Comparison of ENCODE assay signal across 15 cellular contexts in genomic region chr5:57422993-57423392, GRCh38. TPM values are rescaled to one million over a fixed set of nuclear protein-coding genes. Genes with fewer than 3 reads are reported as not detected.
DNase-seq lines count a peak whose midpoint lies in the region; ATAC-seq, FAIRE-seq and TF ChIP-seq lines count a peak whose summit lies in the region.
"Had no signal": no experiment of that assay in that cellular context is flagged by ENCODE, and none has a peak within 500 bp of the region (broad histone marks: within the 10 kb centered on the region; RNA-seq: fewer than 3 reads in every experiment).

No MANE protein-coding gene starts in this region.

- H3K27ac ChIP-seq in mesenchymal stem cell (ENCODE audit: low read length, poor library complexity, severe bottlenecking), result no peak overlapping the region
- H3K27ac ChIP-seq in body of pancreas, result no peak overlapping the region
- no peak overlapping the region for H3K27ac ChIP-seq in CD8-positive, alpha-beta T cell (ENCODE audit: low read depth, low read length)
- H3K27ac ChIP-seq: BLaER1 had no signal

- H3K14ac ChIP-seq in mesenchymal stem cell (ENCODE audit: low read length in 2 of 2), result peak overlapping the region in 1 of 2 experiments; percentile 57

- H2AFZ ChIP-seq in mesenchymal stem cell (ENCODE audit: low read depth, low read length), result no peak overlapping the region

- H3K4me3 ChIP-seq in mesenchymal stem cell (ENCODE audit: insufficient read depth in 1 of 2, low read depth in 1 of 2, low read length in 2 of 2) (no peak overlapping the region), body of pancreas (no peak overlapping the region)
- no peak overlapping the region for H3K4me3 ChIP-seq in CD8-positive, alpha-beta T cell (ENCODE audit: low read depth, low read length)
- H3K4me3 ChIP-seq: BLaER1, GM23338 had no signal

- no peak for TF ChIP-seq CTCF in body of pancreas (IDR thresholded peaks at IDR 0.05)
- TF ChIP-seq CTCF in CD8-positive, alpha-beta T cell (IDR thresholded peaks at IDR 0.05), result no peak

- ATAC-seq in Right ventricle myocardium inferior, result peak; percentile 87
- peak; percentile 65 to 84 for ATAC-seq in left cardiac atrium
- no peak for ATAC-seq in body of pancreas
- no peak for ATAC-seq in CD8-positive, alpha-beta T cell
- ATAC-seq: GM23338 had no signal

- CTCF ChIA-PET in CD8-positive, alpha-beta T cell (lab: Charles Lee), result no interaction called here

- no peak overlapping the region for H3K4me2 ChIP-seq in mesenchymal stem cell (ENCODE audit: low read length, poor library complexity, severe bottlenecking)
- H3K4me2 ChIP-seq: BLaER1, GM23338 had no signal

- peak overlapping the region; percentile 27 to 83 for H3K18ac ChIP-seq in mesenchymal stem cell (ENCODE audit: low read depth in 1 of 2, low read length in 2 of 2)

- no peak overlapping the region for H4K8ac ChIP-seq in mesenchymal stem cell (ENCODE audit: low read length)

- H3K9me3 ChIP-seq in mesenchymal stem cell (ENCODE audit: control insufficient read depth, low read length), result no peaks in the 10 kb centered on the region
- H3K9me3 ChIP-seq in body of pancreas, result no peaks in the 10 kb centered on the region
- H3K9me3 ChIP-seq in CD8-positive, alpha-beta T cell (ENCODE audit: low read length), result no peaks in the 10 kb centered on the region

- no peak overlapping the region for H2BK5ac ChIP-seq in mesenchymal stem cell (ENCODE audit: low read depth, low read length, poor library complexity, severe bottlenecking)

- no peaks in the 10 kb centered on the region for H3K79me1 ChIP-seq in mesenchymal stem cell (replicated peaks; ENCODE audit: low read length, poor library complexity, severe bottlenecking)

- H3K27me3 ChIP-seq in mesenchymal stem cell (ENCODE audit: control insufficient read depth in 1 of 2, insufficient read depth in 1 of 2, low read length in 2 of 2) (peaks cover 0 to 6% of the 10 kb centered on the region in 2 experiments), body of pancreas (no peaks in the 10 kb centered on the region)
- H3K27me3 ChIP-seq in CD8-positive, alpha-beta T cell (ENCODE audit: insufficient read depth, low read length), result no peaks in the 10 kb centered on the region
- H3K27me3 ChIP-seq: BLaER1 had no signal

- FAIRE-seq in urothelium cell line (lab: Jason Lieb, UNC), result peak; percentile 58

- H2BK12ac ChIP-seq in mesenchymal stem cell (ENCODE audit: low read length in 2 of 2), result peak overlapping the region; percentile 18 to 83

- 97% methylated on average over 17 of the region's 17 CpGs for WGBS in mesenchymal stem cell
- WGBS in body of pancreas, 2 donors, result 94 to 95% methylated on average over 10 to 17 of the region's 17 CpGs

- H3K23ac ChIP-seq in mesenchymal stem cell (ENCODE audit: low read length in 2 of 2), result peak overlapping the region in 1 of 2 experiments; percentile 64

- no peak overlapping the region for H2BK15ac ChIP-seq in mesenchymal stem cell (ENCODE audit: low read depth, poor library complexity, severe bottlenecking)

- no peaks in the 10 kb centered on the region for H3K4me1 ChIP-seq in mesenchymal stem cell (ENCODE audit: control insufficient read depth, insufficient read depth, low read depth, low read length)
- H3K4me1 ChIP-seq in body of pancreas, result no peaks in the 10 kb centered on the region
- no peaks in the 10 kb centered on the region for H3K4me1 ChIP-seq in CD8-positive, alpha-beta T cell (ENCODE audit: insufficient read depth, low read length)
- H3K4me1 ChIP-seq: BLaER1 had no signal

- no peaks in the 10 kb centered on the region for H3K4me1 Mint-ChIP-seq in CD8-positive, alpha-beta T cell (ENCODE audit: low read depth)
- H3K4me1 Mint-ChIP-seq: GM23338 had no signal

- H2AK5ac ChIP-seq in mesenchymal stem cell (ENCODE audit: low read length, severe bottlenecking), result no peak overlapping the region

- DNase-seq in Right ventricle myocardium inferior (ENCODE audit: missing footprints) (peak; percentile 78), cardiac septum (ENCODE audit: low spot score) (no peak), left cardiac atrium (peak; percentile 41), mesenchymal stem cell (no peak), urothelium cell line (ENCODE audit: low spot score) (no peak), body of pancreas (no peak), NCI-H1092 (lab: John Stamatoyannopoulos, UW) (no peak)
- no peak for DNase-seq in CD8-positive, alpha-beta T cell
- DNase-seq: 8988T, AML-193, Calu3, DMS 273 treated with DMSO at 0.1 percent for 48 hours, H7 had no signal

- H3K9me3 Mint-ChIP-seq in CD8-positive, alpha-beta T cell, result no peaks in the 10 kb centered on the region
- H3K9me3 Mint-ChIP-seq: GM23338 had no signal

- no peak overlapping the region for H3K9ac ChIP-seq in mesenchymal stem cell (ENCODE audit: low read length)
- H3K9ac ChIP-seq: BLaER1 had no signal

- H3K36me3 ChIP-seq in mesenchymal stem cell (ENCODE audit: control insufficient read depth in 1 of 2, insufficient read depth in 2 of 2, low read depth in 1 of 2, low read length in 2 of 2) (no peaks in the 10 kb centered on the region), body of pancreas (replicated peaks in 1 of 2; ENCODE audit: insufficient read depth in 1 of 2, low read depth in 2 of 2) (no peaks in the 10 kb centered on the region)
- no peaks in the 10 kb centered on the region for H3K36me3 ChIP-seq in CD8-positive, alpha-beta T cell (ENCODE audit: insufficient read depth, low read length)
- H3K36me3 ChIP-seq: BLaER1 had no signal

- intact Hi-C loops in Right ventricle myocardium inferior (cut with DNase I) (no loop called here), cardiac septum (cut with DNase I) (no loop called here), left cardiac atrium (cut with DNase I) (no loop called here), body of pancreas (cut with DNase I) (no loop called here)
- intact Hi-C loops in CD8-positive, alpha-beta T cell (cut with DNase I, micrococcal nuclease), result no loop called here

- no peak for TF ChIP-seq POLR2A in body of pancreas (IDR thresholded peaks at IDR 0.05)

- H3K4ac ChIP-seq in mesenchymal stem cell (ENCODE audit: low read depth in 1 of 2, low read length in 2 of 2), result no peak overlapping the region

- H2BK120ac ChIP-seq in mesenchymal stem cell (ENCODE audit: low read depth, low read length), result no peak overlapping the region

- POLR2A ChIA-PET in CD8-positive, alpha-beta T cell (lab: Charles Lee), result no interaction called here

- no peaks in the 10 kb centered on the region for H3K36me3 Mint-ChIP-seq in CD8-positive, alpha-beta T cell

- H3K27me3 Mint-ChIP-seq in CD8-positive, alpha-beta T cell (ENCODE audit: low read depth), result no peaks in the 10 kb centered on the region

- H3K4me3 Mint-ChIP-seq in CD8-positive, alpha-beta T cell, result no peak overlapping the region
- H3K4me3 Mint-ChIP-seq: GM23338 had no signal

- H3K27ac Mint-ChIP-seq in CD8-positive, alpha-beta T cell, result no peak overlapping the region
- H3K27ac Mint-ChIP-seq: GM23338 had no signal

- H4K91ac ChIP-seq in mesenchymal stem cell (ENCODE audit: low read length), result peak overlapping the region; percentile 25

RNA-seq across cellular contexts. Expression of gene ACTBL2, which starts 59.6 kb away (rescaled TPM):
- total RNA-seq in Right ventricle myocardium inferior, result not detected
- not detected for total RNA-seq in cardiac septum
- total RNA-seq in left cardiac atrium, result not detected
- polyA plus RNA-seq in mesenchymal stem cell (2013, experiment 1 of 2), result 0.23 TPM
- 0.16 TPM for polyA plus RNA-seq in mesenchymal stem cell (2013, experiment 2 of 2)
- total RNA-seq in body of pancreas, result not detected
- total RNA-seq in CD8-positive, alpha-beta T cell, result not detected
- total RNA-seq: GM23338, H7 had no signal
- polyA plus RNA-seq: GM23338 had no signal

Comparison
In these comparisons a context has a peak if more than half of its experiments do, and no peak if none do; other contexts are left out.
1. DNase-seq: peak in Right ventricle myocardium inferior (single experiment) and left cardiac atrium (single experiment); none in cardiac septum (single experiment), mesenchymal stem cell (single experiment), urothelium cell line (single experiment), body of pancreas (0 of 4), CD8-positive, alpha-beta T cell (0 of 7) and NCI-H1092 (single experiment).
2. ATAC-seq: peak in Right ventricle myocardium inferior (single experiment) and left cardiac atrium (2 of 2); none in body of pancreas (single experiment) and CD8-positive, alpha-beta T cell (single experiment).